Comparison of ENCODE assay signal across 1 cellular context in genomic region chr10:3783721-3784432, GRCh38.
TF ChIP-seq lines count a peak whose summit lies in the region.

No MANE protein-coding gene starts in this region.

TF ChIP-seq in HCT116, 20 proteins besides CTCF, POLR2A, EP300 and RAD21 (continued from another document):
- TF ChIP-seq ZBTB33 (IDR thresholded peaks at IDR 0.05; ENCODE audit: extremely low read depth, insufficient replicate concordance, low read length), result no peak
- peak; percentile 87 for TF ChIP-seq TCF7L2 (IDR thresholded peaks at IDR 0.05; ENCODE audit: borderline replicate concordance, extremely low read depth, insufficient read depth, insufficient read length)
- no peak for TF ChIP-seq FOSL1 (IDR thresholded peaks at IDR 0.05; ENCODE audit: low read depth)
- no peak for TF ChIP-seq ZFX (IDR thresholded peaks at IDR 0.05)
- no peak for TF ChIP-seq SP1 (IDR thresholded peaks at IDR 0.05; ENCODE audit: low read depth)
- TF ChIP-seq ELF1 (IDR thresholded peaks at IDR 0.05; ENCODE audit: borderline replicate concordance, low read depth), result no peak
- no peak for TF ChIP-seq EZH2phosphoT487 (IDR thresholded peaks at IDR 0.05; ENCODE audit: borderline replicate concordance)
